9 cellular contexts compared by ENCODE assay signal in the genomic region with DNA sequence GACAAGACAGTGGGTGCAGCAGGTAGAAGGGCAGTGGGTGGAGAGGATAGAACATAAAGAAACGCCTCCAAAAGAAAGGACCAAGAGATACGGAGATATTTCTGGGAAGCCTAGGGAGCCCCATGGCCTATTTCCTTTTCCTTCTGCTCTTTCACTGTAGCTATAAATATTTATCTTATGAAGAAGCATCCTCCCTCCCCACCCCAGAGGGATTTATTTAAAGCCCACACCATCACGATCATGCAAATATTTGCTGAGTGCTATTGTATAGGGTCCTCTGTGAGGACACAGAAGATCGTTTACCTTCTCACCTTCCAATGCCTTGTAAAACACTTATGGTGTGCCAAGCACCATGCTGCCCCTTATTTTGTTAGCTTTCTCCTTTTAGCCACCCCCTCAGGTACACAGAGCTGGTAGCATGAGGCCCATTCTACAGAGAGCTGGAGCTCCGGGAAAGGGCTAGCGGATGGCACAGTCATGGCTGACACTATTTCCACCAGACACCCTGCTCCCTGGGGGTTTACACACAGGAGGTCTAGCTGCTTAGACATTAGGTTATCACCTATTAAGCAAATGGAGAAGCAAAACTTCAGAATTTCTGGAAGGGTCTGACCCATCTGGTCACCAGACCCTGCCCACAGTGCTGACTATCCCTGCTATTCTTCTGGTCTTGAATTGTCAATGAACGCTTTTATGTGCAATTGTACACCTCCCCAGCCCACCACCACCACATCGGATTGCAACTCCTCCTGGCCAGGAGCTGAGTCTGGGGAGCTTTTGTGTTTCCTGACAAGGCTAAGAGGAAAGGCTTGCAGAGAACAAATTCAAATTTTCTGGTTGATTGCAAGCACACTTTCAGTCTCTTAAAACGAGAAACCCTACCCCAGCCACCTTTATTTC.
DNase-seq lines count a peak whose midpoint lies in the region; ATAC-seq and TF ChIP-seq lines count a peak whose summit lies in the region.
"Had no signal": no experiment of that assay in that cellular context is flagged by ENCODE, and none has a peak within 500 bp of the region (broad histone marks: within the 10 kb centered on the region; RNA-seq: fewer than 3 reads in every experiment).

No MANE protein-coding gene starts in this region.

- 0 out of 2 replicates have a peak, but pooled peaks have one; percentile 1 for ATAC-seq in IMR-90 (ENCODE audit: low read depth)
- no peak for ATAC-seq in HG03159 (IDR thresholded peaks at IDR 0.05; ENCODE audit: unreplicated experiment)

- H3K9me1 ChIP-seq in IMR-90 (ENCODE audit: insufficient read depth, low read length): peaks cover 49% of the 10 kb centered on the region

- TF ChIP-seq CTCF in IMR-90 (conservative IDR thresholded peaks at IDR 0.05; ENCODE audit: low read depth, low read length): no peak
- no peak for TF ChIP-seq CTCF in right atrium auricular region (IDR thresholded peaks at IDR 0.05)

- peak overlapping the region; percentile 100 for H2BK120ac ChIP-seq in IMR-90 (ENCODE audit: low read depth, low read length)

- no peaks in the 10 kb centered on the region for H3K27me3 ChIP-seq in IMR-90 (ENCODE audit: control insufficient read depth, insufficient read depth, low read length)
- no peaks in the 10 kb centered on the region for H3K27me3 ChIP-seq in SJSA1 (replicated peaks)
- no peaks in the 10 kb centered on the region for H3K27me3 ChIP-seq in right atrium auricular region
- no peaks in the 10 kb centered on the region for H3K27me3 ChIP-seq in subcutaneous abdominal adipose tissue (ENCODE audit: control insufficient read depth in 5 of 5, insufficient read depth in 4 of 5, low read length in 5 of 5)
- no peaks in the 10 kb centered on the region for H3K27me3 ChIP-seq in CD8-positive, alpha-beta memory T cell (ENCODE audit: insufficient read depth, low read length, poor library complexity, severe bottlenecking)

- WGBS in IMR-90 (ENCODE audit: extremely low coverage in 2 of 2, insufficient read length in 1 of 2), 2 experiments: no CpG with 5 or more reads among the region's 9 CpGs

- peak overlapping the region; percentile 99 for H2BK5ac ChIP-seq in IMR-90 (ENCODE audit: low read depth, low read length, poor library complexity, severe bottlenecking)

- CTCF ChIA-PET in IMR-90 (lab: Yijun Ruan, JAX): interaction anchor here (0.5 to 1.6 kb wide), 7 partner anchors 18 to 275 kb away, joined by 3 to 7 read pairs (median 4); no protein-coding TSS in a partner anchor
- CTCF ChIA-PET in CD8-positive, alpha-beta memory T cell (lab: Charles Lee): no interaction called here

- H3K56ac ChIP-seq in IMR-90 (ENCODE audit: extremely low read depth, insufficient read depth, low read length): peak overlapping the region; percentile 99

- peak overlapping the region; percentile 100 for H2BK20ac ChIP-seq in IMR-90 (ENCODE audit: low read depth, low read length)

- dilution Hi-C loops in IMR-90 (cut with HindIII; ENCODE audit: low sequenced_read_pairs, unreplicated experiment): no loop called here

- H3K14ac ChIP-seq in IMR-90 (replicated peaks; ENCODE audit: low read depth, low read length): peak overlapping the region; percentile 95

- H4K20me1 ChIP-seq in IMR-90 (ENCODE audit: insufficient read depth, low read length): no peaks in the 10 kb centered on the region

- no peak for TF ChIP-seq POLR2A in IMR-90 (IDR thresholded peaks at IDR 0.05; ENCODE audit: low read depth, low read length)

- H3K4me2 ChIP-seq in IMR-90 (ENCODE audit: low read depth, low read length): peak overlapping the region; percentile 68

- peak overlapping the region; percentile 99 for H3K18ac ChIP-seq in IMR-90 (ENCODE audit: low read depth, low read length)

- H2AK5ac ChIP-seq in IMR-90 (ENCODE audit: low read depth, low read length): peak overlapping the region; percentile 99

- H3K4me1 ChIP-seq in IMR-90 (ENCODE audit: control insufficient read depth, insufficient read depth, low read length) (peaks cover 60% of the 10 kb centered on the region), SJSA1 (replicated peaks) (peaks cover 88% of the 10 kb centered on the region), right atrium auricular region (peaks cover 0 to 52% of the 10 kb centered on the region in 2 donors), subcutaneous abdominal adipose tissue (ENCODE audit: control insufficient read depth in 5 of 5, insufficient read depth in 5 of 5, low read length in 5 of 5) (peaks cover 4 to 36% (median 25%) of the 10 kb centered on the region in 5 donors)
- H3K4me1 ChIP-seq in CD8-positive, alpha-beta memory T cell (ENCODE audit: insufficient read depth, low read length): no peaks in the 10 kb centered on the region

- in situ Hi-C loops in IMR-90 (cut with MboI; ENCODE audit: low sequenced_read_pairs): no loop called here

- TF ChIP-seq RAD21 in IMR-90 (IDR thresholded peaks at IDR 0.05; ENCODE audit: low read length): no peak

- peak overlapping the region; percentile 100 for H4K91ac ChIP-seq in IMR-90 (ENCODE audit: insufficient read depth, low read depth, low read length)

- H3K36me3 ChIP-seq in IMR-90 (ENCODE audit: control insufficient read depth, insufficient read depth, low read length) (no peaks in the 10 kb centered on the region), SJSA1 (no peaks in the 10 kb centered on the region), right atrium auricular region (no peaks in the 10 kb centered on the region), subcutaneous abdominal adipose tissue (ENCODE audit: control insufficient read depth in 5 of 5, insufficient read depth in 5 of 5, low read length in 5 of 5) (no peaks in the 10 kb centered on the region)
- H3K36me3 ChIP-seq in CD8-positive, alpha-beta memory T cell (ENCODE audit: insufficient read depth, low read length): no peaks in the 10 kb centered on the region

- H3K27ac ChIP-seq in IMR-90 (ENCODE audit: insufficient read depth, low read length): peak overlapping the region; percentile 99
- peak overlapping the region; percentile 93 for H3K27ac ChIP-seq in SJSA1
- peak overlapping the region; percentile 36 to 38 for H3K27ac ChIP-seq in right atrium auricular region
- H3K27ac ChIP-seq in subcutaneous abdominal adipose tissue (ENCODE audit: low read depth, low read length): peak overlapping the region; percentile 4
- no peak overlapping the region for H3K27ac ChIP-seq in CD8-positive, alpha-beta memory T cell (ENCODE audit: low read depth, low read length)

- H3K9me3 ChIP-seq in IMR-90 (ENCODE audit: control insufficient read depth, insufficient read depth, low read length) (no peaks in the 10 kb centered on the region), SJSA1 (replicated peaks) (no peaks in the 10 kb centered on the region), right atrium auricular region (no peaks in the 10 kb centered on the region), subcutaneous abdominal adipose tissue (ENCODE audit: control insufficient read depth in 5 of 5, low read length in 5 of 5) (no peaks in the 10 kb centered on the region)
- H3K9me3 ChIP-seq in CD8-positive, alpha-beta memory T cell (ENCODE audit: low read length): no peaks in the 10 kb centered on the region

- POLR2A ChIA-PET in IMR-90 (lab: Charles Lee; ENCODE audit: unreplicated experiment): interaction anchor here (0.7 to 8.5 kb wide), 3 partner anchors 18 to 92 kb away, joined by 3 to 153 read pairs (median 10); a partner anchor contains a TSS
- POLR2A ChIA-PET in CD8-positive, alpha-beta memory T cell (lab: Charles Lee): no interaction called here

- no peak overlapping the region for H3K4me3 ChIP-seq in IMR-90 (ENCODE audit: insufficient read depth, low read depth, low read length)
- H3K4me3 ChIP-seq in SJSA1: no peak overlapping the region
- H3K4me3 ChIP-seq in right atrium auricular region: no peak overlapping the region
- H3K4me3 ChIP-seq in subcutaneous abdominal adipose tissue (ENCODE audit: low read depth in 1 of 5, low read length in 5 of 5): no peak overlapping the region
- H3K4me3 ChIP-seq in CD8-positive, alpha-beta memory T cell (ENCODE audit: low read length): no peak overlapping the region

- H3K4me1 Mint-ChIP-seq in CD8-positive, alpha-beta memory T cell: no peaks in the 10 kb centered on the region

- H3K4ac ChIP-seq in IMR-90 (ENCODE audit: low read depth, low read length): peak overlapping the region; percentile 100

- H4K8ac ChIP-seq in IMR-90 (ENCODE audit: low read depth in 2 of 2, low read length in 2 of 2): peak overlapping the region; percentile 98 to 99

- H3K9ac ChIP-seq in IMR-90 (ENCODE audit: low read depth, low read length): peak overlapping the region; percentile 89
- H3K9ac ChIP-seq in subcutaneous abdominal adipose tissue (ENCODE audit: low read length in 5 of 5): no peak overlapping the region

- H2BK15ac ChIP-seq in IMR-90 (ENCODE audit: low read depth, low read length): peak overlapping the region; percentile 99

- peak overlapping the region; percentile 99 for H3K23ac ChIP-seq in IMR-90 (ENCODE audit: low read depth, low read length)

- H3K79me1 ChIP-seq in IMR-90 (ENCODE audit: low read depth in 1 of 2, low read length in 2 of 2): peaks cover 7 to 42% of the 10 kb centered on the region in 2 experiments; a peak in 3 of 4 replicates

- H3K27me3 Mint-ChIP-seq in CD8-positive, alpha-beta memory T cell: peaks cover 6 to 8% of the 10 kb centered on the region in 2 donors

- H2AK9ac ChIP-seq in IMR-90 (replicated peaks; ENCODE audit: low read depth, low read length, poor library complexity): peak overlapping the region; percentile 94

- no peaks in the 10 kb centered on the region for H3K9me3 Mint-ChIP-seq in CD8-positive, alpha-beta memory T cell
- H3K9me3 Mint-ChIP-seq: T-helper 1 cell treated with Interleukin-12 subunit alpha and Interleukin-12 subunit beta and Interleukin-4 antibody, amounts not matched to agents 30 μg/mL and 1 μg/mL, for 36 hours had no signal

- DNase-seq in IMR-90 (peak; percentile 52), SJSA1 (ENCODE audit: low read depth in 1 of 2, low spot score in 2 of 2) (peak in 1 of 2 experiments; percentile 81), right atrium auricular region (ENCODE audit: low spot score) (no peak), dedifferentiated amniotic fluid mesenchymal stem cell (ENCODE audit: extremely low spot score) (no peak)
- DNase-seq in stimulated activated CD4-positive, alpha-beta T cell treated with anti-CD3 and anti-CD28 coated beads, Interleukin-2, amount 100 ng/mL, for 48 hours: no peak
- DNase-seq in CD8-positive, alpha-beta memory T cell: no peak

- no peak overlapping the region for H3K27ac Mint-ChIP-seq in CD8-positive, alpha-beta memory T cell
- H3K27ac Mint-ChIP-seq: T-helper 1 cell treated with Interleukin-12 subunit alpha and Interleukin-12 subunit beta and Interleukin-4 antibody, amounts not matched to agents 30 μg/mL and 1 μg/mL, for 36 hours had no signal

- peak overlapping the region; percentile 99 for H4K5ac ChIP-seq in IMR-90 (ENCODE audit: low read depth, low read length)

- no peak overlapping the region for H3K4me3 Mint-ChIP-seq in CD8-positive, alpha-beta memory T cell
- H3K4me3 Mint-ChIP-seq: T-helper 1 cell treated with Interleukin-12 subunit alpha and Interleukin-12 subunit beta and Interleukin-4 antibody, amounts not matched to agents 30 μg/mL and 1 μg/mL, for 36 hours had no signal

- H3K36me3 Mint-ChIP-seq in CD8-positive, alpha-beta memory T cell: no peaks in the 10 kb centered on the region

- intact Hi-C loops in IMR-90 (cut with micrococcal nuclease): loop anchor here (1.0 to 10.0 kb wide), 8 partner anchors 53 to 357 kb away; no protein-coding TSS in a partner anchor

- no TSS peak for BruUV-seq in IMR-90 (replicated peaks; lab: Mats Ljungman, UMichigan)

- H2AFZ ChIP-seq in IMR-90 (replicated peaks; ENCODE audit: low read length, poor library complexity): peak overlapping the region; percentile 81
